7 cellular contexts compared by ENCODE assay signal in genomic region chr4:77996076-77996475, GRCh38.
"Had no signal": no experiment of that assay in that cellular context is flagged by ENCODE, and none has a peak within 500 bp of the region (broad histone marks: within the 10 kb centered on the region; RNA-seq: fewer than 3 reads in every experiment).

No MANE protein-coding gene starts in this region.

- H3K4me3 Mint-ChIP-seq: IgD-negative memory B cell had no signal

- H3K4me3 ChIP-seq: K562 had no signal

- DNase-seq: IMR-90, KBM-7, KG1 had no signal

- FAIRE-seq: HTR-8/SVneo, K562 had no signal

- H3K27ac Mint-ChIP-seq: IgD-negative memory B cell had no signal

- H3K36me3 Mint-ChIP-seq: IgD-negative memory B cell had no signal

- ATAC-seq: K562 had no signal

- H3K9me3 Mint-ChIP-seq: IgD-negative memory B cell had no signal

- H3K27me3 Mint-ChIP-seq: IgD-negative memory B cell had no signal

- H3K27ac ChIP-seq: HL-60 had no signal
